ENCODE assay signal across 1 cellular context in genomic region chr20:62066339-62066982, GRCh38.
TF ChIP-seq lines count a peak whose summit lies in the region.

No MANE protein-coding gene starts in this region.

TF ChIP-seq in K562, 482 proteins besides CTCF, POLR2A, EP300 and RAD21 (continued from another document and continues in another):
- TF ChIP-seq CHD1 (IDR thresholded peaks at IDR 0.05; ENCODE audit: low read length) (peak; percentile 73), YY1 (IDR thresholded peaks at IDR 0.05; ENCODE audit: borderline replicate concordance in 1 of 3, control insufficient read depth in 1 of 3, extremely low read depth in 1 of 3, insufficient read depth in 3 of 3, insufficient read length in 1 of 3, insufficient replicate concordance in 2 of 3, low read depth in 1 of 3, low read length in 2 of 3) (peak in 1 of 3 experiments; percentile 71), ATF4 (CRISPR knock-in tag; IDR thresholded peaks at IDR 0.05) (no peak), FOXJ3 (CRISPR knock-in tag; IDR thresholded peaks at IDR 0.05) (no peak), ILK (tag; IDR thresholded peaks at IDR 0.05; ENCODE audit: borderline replicate concordance, low read depth) (no peak), ARNT (IDR thresholded peaks at IDR 0.05) (peak in 1 of 2 experiments; percentile 62; a peak in 1 of 4 replicates), SIX5 (IDR thresholded peaks at IDR 0.05; ENCODE audit: borderline replicate concordance in 1 of 2, insufficient read depth in 1 of 2, low read depth in 1 of 2, low read length in 2 of 2) (no peak), ZNF3 (CRISPR knock-in tag; IDR thresholded peaks at IDR 0.05) (no peak), CHD7 (IDR thresholded peaks at IDR 0.05; ENCODE audit: low read depth, low read length) (no peak), NRF1 (conservative IDR thresholded peaks at IDR 0.05 in 1 of 2, IDR thresholded peaks at IDR 0.05 in 1 of 2) (peak in 1 of 2 experiments; percentile 22; a peak in 1 of 4 replicates), BDP1 (IDR thresholded peaks at IDR 0.05; ENCODE audit: insufficient read depth, insufficient read length) (no peak), PHB2 (IDR thresholded peaks at IDR 0.05; ENCODE audit: low read depth) (no peak), TCF7 (IDR thresholded peaks at IDR 0.05; ENCODE audit: borderline replicate concordance) (no peak), POLR2G (IDR thresholded peaks at IDR 0.05; ENCODE audit: low read depth, low read length) (peak; percentile 79), ZKSCAN1 (IDR thresholded peaks at IDR 0.05; ENCODE audit: low read depth, low read length) (no peak), HDAC3 (IDR thresholded peaks at IDR 0.05; ENCODE audit: borderline replicate concordance, partially characterized antibody) (no peak), BCLAF1 (IDR thresholded peaks at IDR 0.05; ENCODE audit: borderline replicate concordance in 1 of 2, control insufficient read depth in 1 of 2, low read depth in 2 of 2, low read length in 1 of 2) (no peak), MAFK (IDR thresholded peaks at IDR 0.05; ENCODE audit: low read length) (no peak), CBX2 (IDR thresholded peaks at IDR 0.05; ENCODE audit: insufficient read depth, low read length, poor library complexity, severe bottlenecking) (no peak), KHSRP (IDR thresholded peaks at IDR 0.05) (no peak), MBD2 (IDR thresholded peaks at IDR 0.05; ENCODE audit: borderline replicate concordance, low read depth) (no peak), KLF10 (CRISPR knock-in tag; IDR thresholded peaks at IDR 0.05) (no peak), TAL1 (IDR thresholded peaks at IDR 0.05) (no peak), LARP7 (IDR thresholded peaks at IDR 0.05) (no peak), HNRNPL (IDR thresholded peaks at IDR 0.05; ENCODE audit: low read depth, low read length) (0 out of 2 replicates have a peak, but pooled peaks have one; percentile 24), KLF16 (IDR thresholded peaks at IDR 0.05) (no peak), U2AF2 (optimal IDR thresholded peaks at IDR 0.05; ENCODE audit: low read depth, low read length) (no peak), SUPT5H (IDR thresholded peaks at IDR 0.05) (peak; percentile 22; the same call in 1 of the 2 replicates), RBM22 (IDR thresholded peaks at IDR 0.05; ENCODE audit: low read depth, low read length, poor library complexity, severe bottlenecking) (peak; percentile 90), ZBTB33 (CRISPR knock-in tag; IDR thresholded peaks at IDR 0.05) (no peak), CBFB (CRISPR knock-in tag; IDR thresholded peaks at IDR 0.05) (no peak), ZNF695 (CRISPR knock-in tag; IDR thresholded peaks at IDR 0.05) (no peak), BCL6 (CRISPR knock-in tag; IDR thresholded peaks at IDR 0.05) (no peak), ZMIZ1 (IDR thresholded peaks at IDR 0.05; ENCODE audit: low read depth in 2 of 2, low read length in 2 of 2) (no peak), NBN (IDR thresholded peaks at IDR 0.05; ENCODE audit: low read depth) (0 out of 2 replicates have a peak, but pooled peaks have one; percentile 37), PYGO2 (tag; IDR thresholded peaks at IDR 0.05) (no peak), KAT8 (IDR thresholded peaks at IDR 0.05; ENCODE audit: low read depth) (no peak), MCM2 (IDR thresholded peaks at IDR 0.05; ENCODE audit: low read depth) (no peak), VEZF1 (CRISPR knock-in tag; IDR thresholded peaks at IDR 0.05) (no peak)
